ENCODE assay signal across 9 cellular contexts in genomic region chr5:176660860-176661641, GRCh38. TPM values are rescaled to one million over a fixed set of nuclear protein-coding genes. Genes with fewer than 3 reads are reported as not detected.
DNase-seq lines count a peak whose midpoint lies in the region; ATAC-seq and TF ChIP-seq lines count a peak whose summit lies in the region.
"Had no signal": no experiment of that assay in that cellular context is flagged by ENCODE, and none has a peak within 500 bp of the region (broad histone marks: within the 10 kb centered on the region; RNA-seq: fewer than 3 reads in every experiment).

No MANE protein-coding gene starts in this region.

- intact Hi-C loops in CD8-positive, alpha-beta T cell (cut with DNase I, micrococcal nuclease) = loop anchor here (1.0 to 5.0 kb wide), 3 partner anchors 14 to 929 kb away; partner anchors contain the start of gene TSPAN17 (in 1 of the 2)
- intact Hi-C loops in activated T-helper 2 cell treated with anti-CD3 and anti-CD28 coated beads, Interferon-gamma antibody, Interleukin-2, Interleukin-4, amounts not matched to agents 10 μg/mL and 5 μg/mL and 100 μg/mL, durations not matched to agents 14 hours and 24 hours and 36 hours (cut with micrococcal nuclease) = loop anchor here (2.0 to 5.0 kb wide), 2 partner anchors 298 to 451 kb away; no protein-coding TSS in a partner anchor

- peak overlapping the region; percentile 70 for H3K27ac Mint-ChIP-seq in CD8-positive, alpha-beta T cell
- no peak overlapping the region for H3K27ac Mint-ChIP-seq in activated T-helper 2 cell treated with anti-CD3 and anti-CD28 coated beads, Interferon-gamma antibody, Interleukin-2, Interleukin-4, amounts not matched to agents 10 μg/mL and 5 μg/mL and 100 μg/mL, durations not matched to agents 14 hours and 24 hours and 36 hours

- peak; percentile 75 for ATAC-seq in CD8-positive, alpha-beta T cell
- peak; percentile 62 for ATAC-seq in GM19463 (IDR thresholded peaks at IDR 0.05; ENCODE audit: unreplicated experiment)
- peak; percentile 82 for ATAC-seq in RWPE2 (ENCODE audit: low read depth)
- ATAC-seq in thoracic aorta (ENCODE audit: insufficient number of reproducible peaks, low FRiP score, low read depth) = no peak

- peaks cover 27% of the 10 kb centered on the region for H3K4me1 ChIP-seq in CD8-positive, alpha-beta T cell (ENCODE audit: insufficient read depth, low read length)
- H3K4me1 ChIP-seq in RWPE2 (ENCODE audit: insufficient read depth, poor library complexity, severe bottlenecking) = no peaks in the 10 kb centered on the region
- peaks cover 0 to 9% of the 10 kb centered on the region in 2 donors for H3K4me1 ChIP-seq in thoracic aorta (ENCODE audit: control insufficient read depth in 1 of 2, low read depth in 2 of 2)

- no peaks in the 10 kb centered on the region for H3K27me3 ChIP-seq in CD8-positive, alpha-beta T cell (ENCODE audit: insufficient read depth, low read length)
- peaks cover 5% of the 10 kb centered on the region for H3K27me3 ChIP-seq in RWPE2 (ENCODE audit: insufficient read depth, poor library complexity, severe bottlenecking)
- no peaks in the 10 kb centered on the region for H3K27me3 ChIP-seq in thoracic aorta (replicated peaks; ENCODE audit: insufficient read depth)

- H3K36me3 ChIP-seq in CD8-positive, alpha-beta T cell (ENCODE audit: insufficient read depth, low read length) = no peaks in the 10 kb centered on the region
- H3K36me3 ChIP-seq in RWPE2 (ENCODE audit: low read depth) = peaks cover 3% of the 10 kb centered on the region; the same call in 1 of the 2 replicates
- H3K36me3 ChIP-seq in thoracic aorta = peaks cover 7% of the 10 kb centered on the region

- CTCF ChIA-PET in CD8-positive, alpha-beta T cell (lab: Charles Lee) = interaction anchor here (0.6 to 5.8 kb wide), 55 partner anchors 8 to 935 kb away, joined by 3 to 72 read pairs (median 3); partner anchors contain the start of genes CLTB, FGFR4 and TSPAN17

- POLR2A ChIA-PET in CD8-positive, alpha-beta T cell (lab: Charles Lee) = interaction anchor here (0.9 to 3.7 kb wide), 3 partner anchors 9 to 13 kb away, joined by 3 to 21 read pairs (median 5); partner anchors contain the start of gene TSPAN17

- H3K27me3 Mint-ChIP-seq in CD8-positive, alpha-beta T cell (ENCODE audit: low read depth) = peaks cover 8% of the 10 kb centered on the region
- H3K27me3 Mint-ChIP-seq in activated T-helper 2 cell treated with anti-CD3 and anti-CD28 coated beads, Interferon-gamma antibody, Interleukin-2, Interleukin-4, amounts not matched to agents 10 μg/mL and 5 μg/mL and 100 μg/mL, durations not matched to agents 14 hours and 24 hours and 36 hours (ENCODE audit: low read depth) = peaks cover 15% of the 10 kb centered on the region

- TF ChIP-seq CTCF in CD8-positive, alpha-beta T cell (IDR thresholded peaks at IDR 0.05) = peak; percentile 98
- TF ChIP-seq CTCF in RWPE2 (IDR thresholded peaks at IDR 0.05; ENCODE audit: poor library complexity, severe bottlenecking) = peak; percentile 99
- peak; percentile 85 for TF ChIP-seq CTCF in foreskin fibroblast (IDR thresholded peaks at IDR 0.05; ENCODE audit: low read depth, low read length)
- TF ChIP-seq CTCF in thoracic aorta (IDR thresholded peaks at IDR 0.05) = peak; percentile 93

- in situ Hi-C loops in KBM-7 (cut with MboI; ENCODE audit: low pct_unique_long_range_greater_than_20kb, low sequenced_read_pairs) = loop anchor here (25.0 kb wide), 2 partner anchors 301 to 426 kb away; partner anchors contain the start of gene FGFR4

- H3K4me3 Mint-ChIP-seq in CD8-positive, alpha-beta T cell = peak overlapping the region; percentile 42
- no peak overlapping the region for H3K4me3 Mint-ChIP-seq in activated T-helper 2 cell treated with anti-CD3 and anti-CD28 coated beads, Interferon-gamma antibody, Interleukin-2, Interleukin-4, amounts not matched to agents 10 μg/mL and 5 μg/mL and 100 μg/mL, durations not matched to agents 14 hours and 24 hours and 36 hours (ENCODE audit: low read depth)

- no peaks in the 10 kb centered on the region for H3K9me3 ChIP-seq in CD8-positive, alpha-beta T cell (ENCODE audit: low read length)
- H3K9me3 ChIP-seq in RWPE2 (ENCODE audit: severe bottlenecking) (no peaks in the 10 kb centered on the region), thoracic aorta (no peaks in the 10 kb centered on the region)

- H3K9me3 Mint-ChIP-seq in CD8-positive, alpha-beta T cell = no peaks in the 10 kb centered on the region
- H3K9me3 Mint-ChIP-seq in activated T-helper 2 cell treated with anti-CD3 and anti-CD28 coated beads, Interferon-gamma antibody, Interleukin-2, Interleukin-4, amounts not matched to agents 10 μg/mL and 5 μg/mL and 100 μg/mL, durations not matched to agents 14 hours and 24 hours and 36 hours = no peaks in the 10 kb centered on the region

- H3K4me1 Mint-ChIP-seq in CD8-positive, alpha-beta T cell (ENCODE audit: low read depth) = peaks cover 30% of the 10 kb centered on the region
- peaks cover 19% of the 10 kb centered on the region for H3K4me1 Mint-ChIP-seq in activated T-helper 2 cell treated with anti-CD3 and anti-CD28 coated beads, Interferon-gamma antibody, Interleukin-2, Interleukin-4, amounts not matched to agents 10 μg/mL and 5 μg/mL and 100 μg/mL, durations not matched to agents 14 hours and 24 hours and 36 hours (ENCODE audit: low read depth)

- H3K4me3 ChIP-seq in CD8-positive, alpha-beta T cell (ENCODE audit: low read depth, low read length) = no peak overlapping the region
- no peak overlapping the region for H3K4me3 ChIP-seq in RWPE2 (ENCODE audit: severe bottlenecking)
- no peak overlapping the region for H3K4me3 ChIP-seq in foreskin fibroblast (ENCODE audit: low read depth in 1 of 2, low read length in 2 of 2)
- H3K4me3 ChIP-seq in thoracic aorta = no peak overlapping the region

- DNase-seq in CD8-positive, alpha-beta T cell = peak; percentile 51 to 87 (median 75)
- DNase-seq in KBM-7 = peak; percentile 82
- no peak for DNase-seq in RWPE2 (ENCODE audit: low spot score)
- DNase-seq in activated T-helper 2 cell treated with anti-CD3 and anti-CD28 coated beads, Interferon-gamma antibody, Interleukin-2, Interleukin-4, amounts not matched to agents 10 μg/mL and 5 μg/mL and 100 μg/mL, durations not matched to agents 14 hours and 24 hours and 36 hours (ENCODE audit: low spot score) = peak; percentile 66
- peak; percentile 61 to 91 for DNase-seq in foreskin fibroblast
- peak; percentile 60 for DNase-seq in occipital lobe (lab: John Stamatoyannopoulos, UW)
- no peak for DNase-seq in thoracic aorta (ENCODE audit: low spot score)

- no peak overlapping the region for H3K27ac ChIP-seq in CD8-positive, alpha-beta T cell (ENCODE audit: low read depth, low read length)
- no peak overlapping the region for H3K27ac ChIP-seq in RWPE2 (ENCODE audit: poor library complexity, severe bottlenecking)
- H3K27ac ChIP-seq in thoracic aorta = no peak overlapping the region

- H3K36me3 Mint-ChIP-seq in CD8-positive, alpha-beta T cell = peaks cover 11% of the 10 kb centered on the region
- H3K36me3 Mint-ChIP-seq in activated T-helper 2 cell treated with anti-CD3 and anti-CD28 coated beads, Interferon-gamma antibody, Interleukin-2, Interleukin-4, amounts not matched to agents 10 μg/mL and 5 μg/mL and 100 μg/mL, durations not matched to agents 14 hours and 24 hours and 36 hours (ENCODE audit: low read depth) = peaks cover 8% of the 10 kb centered on the region

RNA-seq across cellular contexts. Expression of gene TSPAN17, which starts 13.8 kb away (rescaled TPM):
- total RNA-seq in CD8-positive, alpha-beta T cell = 1 to 10 TPM; 9.5 to 9.8 TPM
- total RNA-seq in activated T-helper 2 cell treated with anti-CD3 and anti-CD28 coated beads, Interferon-gamma antibody, Interleukin-2, Interleukin-4, amounts not matched to agents 10 μg/mL and 5 μg/mL and 100 μg/mL, durations not matched to agents 14 hours and 24 hours and 36 hours = 32.7 and 33.9 TPM in 2 replicates
- 27.1 TPM for total RNA-seq in occipital lobe
- total RNA-seq in thoracic aorta = 10 to 100 TPM; 20.6 to 25.0 TPM

RNA-seq across cellular contexts. Expression of gene EIF4E1B, which starts 30.6 kb away (rescaled TPM):
- not detected for total RNA-seq in CD8-positive, alpha-beta T cell
- not detected in 2 replicates for total RNA-seq in activated T-helper 2 cell treated with anti-CD3 and anti-CD28 coated beads, Interferon-gamma antibody, Interleukin-2, Interleukin-4, amounts not matched to agents 10 μg/mL and 5 μg/mL and 100 μg/mL, durations not matched to agents 14 hours and 24 hours and 36 hours
- total RNA-seq in occipital lobe (not detected), thoracic aorta (not detected)
- total RNA-seq: activated CD8-positive, alpha-beta memory T cell treated with anti-CD3 and anti-CD28 coated beads for 36 hours had no signal

RNA-seq across cellular contexts. Expression of gene SNCB, which starts 30.7 kb away (rescaled TPM):
- not detected for total RNA-seq in CD8-positive, alpha-beta T cell
- total RNA-seq in activated T-helper 2 cell treated with anti-CD3 and anti-CD28 coated beads, Interferon-gamma antibody, Interleukin-2, Interleukin-4, amounts not matched to agents 10 μg/mL and 5 μg/mL and 100 μg/mL, durations not matched to agents 14 hours and 24 hours and 36 hours = not detected in 2 replicates
- 12.6 TPM for total RNA-seq in occipital lobe
- total RNA-seq in thoracic aorta = not detected
- total RNA-seq: activated CD8-positive, alpha-beta memory T cell treated with anti-CD3 and anti-CD28 coated beads for 36 hours had no signal

RNA-seq across cellular contexts. Expression of gene GPRIN1, which starts 51.1 kb away (rescaled TPM):
- under 1 TPM; 0.14 to 0.16 TPM for total RNA-seq in CD8-positive, alpha-beta T cell
- total RNA-seq in activated T-helper 2 cell treated with anti-CD3 and anti-CD28 coated beads, Interferon-gamma antibody, Interleukin-2, Interleukin-4, amounts not matched to agents 10 μg/mL and 5 μg/mL and 100 μg/mL, durations not matched to agents 14 hours and 24 hours and 36 hours = 3.0 and 3.6 TPM in 2 replicates
- 107 TPM for total RNA-seq in occipital lobe
- 1 to 10 TPM in 1 of 2 donors, under 1 TPM in 1; 0.27 to 2.0 TPM for total RNA-seq in thoracic aorta

Comparison
In these comparisons a context has a peak if more than half of its experiments do, and no peak if none do; other contexts are left out.
1. DNase-seq: peak in CD8-positive, alpha-beta T cell (7 of 7), KBM-7 (single experiment), activated T-helper 2 cell treated with anti-CD3 and anti-CD28 coated beads, Interferon-gamma antibody, Interleukin-2, Interleukin-4, amounts not matched to agents 10 μg/mL and 5 μg/mL and 100 μg/mL, durations not matched to agents 14 hours and 24 hours and 36 hours (single experiment), foreskin fibroblast (2 of 2) and occipital lobe (single experiment); none in RWPE2 (single experiment) and thoracic aorta (single experiment).
2. RNA of gene SNCB, which starts 30.7 kb away (total RNA-seq): 12.6 TPM in occipital lobe (single experiment); not detected in CD8-positive, alpha-beta T cell, not detected in thoracic aorta and not detected in activated T-helper 2 cell treated with anti-CD3 and anti-CD28 coated beads, Interferon-gamma antibody, Interleukin-2, Interleukin-4, amounts not matched to agents 10 μg/mL and 5 μg/mL and 100 μg/mL, durations not matched to agents 14 hours and 24 hours and 36 hours; every median in the first group is over 10 times any median in the second.
3. Peak in every context shown above with its lines, with median percentiles within 50 percentile points of each other: CTCF ChIP-seq.